Comparison of ENCODE assay signal across 16 cellular contexts in genomic region chr2:163157891-163158511, GRCh38.
A peak's percentile ranks its signal among the peaks of the same experiment; 100 is the strongest.
DNase-seq lines count a peak whose midpoint lies in the region; ATAC-seq, FAIRE-seq and TF ChIP-seq lines count a peak whose summit lies in the region.
"Had no signal": no experiment of that assay in that cellular context is flagged by ENCODE, and none has a peak within 500 bp of the region (broad histone marks: within the 10 kb centered on the region; RNA-seq: fewer than 3 reads in every experiment).

No MANE protein-coding gene starts in this region.

- no peaks in the 10 kb centered on the region for H3F3A ChIP-seq in PC-3 (ENCODE audit: low read length, unreplicated experiment)

- BruUV-seq in PC-3 (replicated peaks; lab: Mats Ljungman, UMichigan) = no TSS peak

- FAIRE-seq in endometrium (lab: Jason Lieb, UNC) (peak; percentile 72), pancreas (lab: Jason Lieb, UNC) (peak; percentile 47), GM12891 (lab: Jason Lieb, UNC) (no peak)

- H3K9me3 ChIP-seq in PC-3 (ENCODE audit: low read length) = no peaks in the 10 kb centered on the region
- H3K9me3 ChIP-seq in pancreas = no peaks in the 10 kb centered on the region

- CTCF ChIA-PET in PC-3 (lab: Charles Lee) = no interaction called here

- peak; percentile 88 for ATAC-seq in PC-3
- ATAC-seq in pancreas = no peak
- no peak for ATAC-seq in HG03045 (IDR thresholded peaks at IDR 0.05; ENCODE audit: unreplicated experiment)
- ATAC-seq: activated CD8-positive, alpha-beta T cell treated with anti-CD3 and anti-CD28 coated beads, Interleukin-2, amount 10 ng/mL, durations not matched to agents 7 days and 5 days; left lobe of liver had no signal

- H2AFZ ChIP-seq in PC-3 (ENCODE audit: low read length) = no peak overlapping the region
- H2AFZ ChIP-seq: PC-9 had no signal

- peak; percentile 87 for DNase-seq in ELR (ENCODE audit: low read depth)
- peak; percentile 66 for DNase-seq in PC-3
- DNase-seq in pancreas = no peak
- no peak for DNase-seq in activated CD4-positive, alpha-beta T cell treated with anti-CD3 and anti-CD28 coated beads for 1 hour
- no peak for DNase-seq in iPS-NIHi11 (ENCODE audit: low spot score)
- no peak for DNase-seq in GM12891 (ENCODE audit: insufficient read length, low spot score)
- DNase-seq: activated CD8-positive, alpha-beta T cell treated with anti-CD3 and anti-CD28 coated beads, Interleukin-2, amount 10 ng/mL, durations not matched to agents 7 days and 5 days; activated naive CD4-positive, alpha-beta T cell treated with Interleukin-2 at 50 U/mL for 16 hours; COR-L47; NCI-H2107; T1000 had no signal

- WGBS in pancreas, 2 donors = 95 to 96% methylated on average over 1 of the region's 1 CpG

- no peaks in the 10 kb centered on the region for H4K20me1 ChIP-seq in PC-3 (ENCODE audit: low read length)

- H3K27ac ChIP-seq in PC-3 (ENCODE audit: low read length) = no peak overlapping the region
- H3K27ac ChIP-seq in pancreas = no peak overlapping the region
- H3K27ac ChIP-seq: PC-9, skin epidermis had no signal

- no peaks in the 10 kb centered on the region for H3K9me2 ChIP-seq in PC-3 (replicated peaks; ENCODE audit: low read length)

- H3K4me1 ChIP-seq in PC-3 (ENCODE audit: insufficient read depth, low read length) (peaks cover 6% of the 10 kb centered on the region; the same call in 1 of the 2 replicates), pancreas (no peaks in the 10 kb centered on the region)

- no peak overlapping the region for H3K4me3 ChIP-seq in PC-3 (ENCODE audit: low read length)
- H3K4me3 ChIP-seq in pancreas = no peak overlapping the region
- H3K4me3 ChIP-seq: PC-9, skin epidermis had no signal

- POLR2A ChIA-PET in PC-3 (lab: Charles Lee; ENCODE audit: unreplicated experiment) = no interaction called here

- no peak overlapping the region for H3K9ac ChIP-seq in PC-3 (ENCODE audit: low read length)

- H3K27me3 ChIP-seq in PC-3 (ENCODE audit: low read length) (peaks cover 13% of the 10 kb centered on the region; the same call in 1 of the 2 replicates), pancreas (no peaks in the 10 kb centered on the region)

- no peaks in the 10 kb centered on the region for H3K36me3 ChIP-seq in PC-3 (ENCODE audit: low read depth, low read length)
- H3K36me3 ChIP-seq in pancreas = no peaks in the 10 kb centered on the region

- no peak for TF ChIP-seq POLR2A in GM12891 (IDR thresholded peaks at IDR 0.05; ENCODE audit: low read depth, low read length)

- H3K79me2 ChIP-seq in PC-3 (ENCODE audit: low read length) = no peaks in the 10 kb centered on the region

- intact Hi-C loops in PC-3 (cut with micrococcal nuclease) = loop anchor here (10.0 kb wide), 1 partner anchor 1557 kb away; no protein-coding TSS in a partner anchor
- intact Hi-C loops in pancreas (cut with DNase I) = no loop called here

- TF ChIP-seq CTCF in PC-3 (conservative IDR thresholded peaks at IDR 0.05; ENCODE audit: low read depth, low read length) (no peak), pancreas (IDR thresholded peaks at IDR 0.05) (no peak)

- H3K4me2 ChIP-seq in PC-3 (ENCODE audit: low read length) = no peak overlapping the region
- H3K4me2 ChIP-seq: PC-9 had no signal

TF ChIP-seq in GM12891, 5 proteins besides CTCF, POLR2A, EP300 and RAD21:
- TF ChIP-seq PAX5 (IDR thresholded peaks at IDR 0.05; ENCODE audit: insufficient read depth, low read length, severe bottlenecking) = no peak
- no peak for TF ChIP-seq TAF1 (IDR thresholded peaks at IDR 0.05; ENCODE audit: low read depth, low read length)
- no peak for TF ChIP-seq POU2F2 (IDR thresholded peaks at IDR 0.05; ENCODE audit: low read depth, low read length)
- TF ChIP-seq POLR2AphosphoS5 (IDR thresholded peaks at IDR 0.05; ENCODE audit: low read depth, low read length) = no peak
- no peak for TF ChIP-seq SPI1 (IDR thresholded peaks at IDR 0.05; ENCODE audit: low read depth, low read length)

Comparison
In these comparisons a context has a peak if more than half of its experiments do, and no peak if none do; other contexts are left out.
1. DNase-seq: peak in ELR (single experiment) and PC-3 (single experiment); none in pancreas (0 of 6), activated CD4-positive, alpha-beta T cell treated with anti-CD3 and anti-CD28 coated beads for 1 hour (single experiment), iPS-NIHi11 (single experiment) and GM12891 (single experiment).